7 cellular contexts compared by ENCODE assay signal in genomic region chr2:203909192-203909945, GRCh38. TPM values are rescaled to one million over a fixed set of nuclear protein-coding genes. Genes with fewer than 3 reads are reported as not detected.
DNase-seq lines count a peak whose midpoint lies in the region; ATAC-seq and TF ChIP-seq lines count a peak whose summit lies in the region.

No MANE protein-coding gene starts in this region.

- no peaks in the 10 kb centered on the region for H3K79me2 ChIP-seq in DOHH2 (ENCODE audit: control insufficient read depth, low read length)

- no peaks in the 10 kb centered on the region for H3K9me2 ChIP-seq in DOHH2 (replicated peaks; ENCODE audit: control insufficient read depth, low read length)

- no peaks in the 10 kb centered on the region for H3K27me3 Mint-ChIP-seq in endodermal cell (ENCODE audit: insufficient read depth)

- no peak overlapping the region for H3K4me2 ChIP-seq in DOHH2 (ENCODE audit: low read length)

- no peaks in the 10 kb centered on the region for H3F3A ChIP-seq in DOHH2 (ENCODE audit: control insufficient read depth, insufficient read depth)

- H3K27me3 ChIP-seq in DOHH2 (ENCODE audit: control insufficient read depth, low read length) (peaks cover 10% of the 10 kb centered on the region), endodermal cell (ENCODE audit: control insufficient read depth, insufficient read depth, low read length, poor library complexity, severe bottlenecking) (no peaks in the 10 kb centered on the region)

- H3K9ac ChIP-seq in SK-N-MC (ENCODE audit: insufficient read length) (peak overlapping the region; percentile 52), endodermal cell (ENCODE audit: extremely low read depth, low read length, poor library complexity, severe bottlenecking) (no peak overlapping the region)

- no peaks in the 10 kb centered on the region for H3K36me3 Mint-ChIP-seq in endodermal cell (ENCODE audit: low read depth)

- H3K36me3 ChIP-seq in DOHH2 (ENCODE audit: control insufficient read depth, low read length) (no peaks in the 10 kb centered on the region), SK-N-MC (ENCODE audit: insufficient read depth, low read length) (no peaks in the 10 kb centered on the region), endodermal cell (ENCODE audit: control insufficient read depth, insufficient read depth, low read length) (no peaks in the 10 kb centered on the region)

- H3K9me3 Mint-ChIP-seq in endodermal cell = no peaks in the 10 kb centered on the region

- no peaks in the 10 kb centered on the region for H4K20me1 ChIP-seq in DOHH2 (ENCODE audit: control insufficient read depth, insufficient read depth, low read depth, low read length)

- ATAC-seq in HG03108 (IDR thresholded peaks at IDR 0.05; ENCODE audit: unreplicated experiment) = no peak

- peak; percentile 66 for DNase-seq in HT1080 (ENCODE audit: low read depth)
- peak; percentile 35 for DNase-seq in SK-N-MC (ENCODE audit: low read depth, low spot score)
- DNase-seq in endodermal cell = peak; percentile 63
- DNase-seq in mucosa of gallbladder (ENCODE audit: low spot score) = peak; percentile 42
- DNase-seq in T1000 (lab: John Stamatoyannopoulos, UW) = no peak

- WGBS in endodermal cell (ENCODE audit: insufficient coverage in 1 of 2, insufficient read length in 1 of 2), 2 experiments = 57 to 100% methylated on average over 1 to 8 of the region's 8 CpGs

- H3K4me3 ChIP-seq in DOHH2 (ENCODE audit: low read length) = no peak overlapping the region
- peak overlapping the region; percentile 23; the same call in 1 of the 2 replicates for H3K4me3 ChIP-seq in SK-N-MC
- no peak overlapping the region for H3K4me3 ChIP-seq in endodermal cell (ENCODE audit: low read length)

- H3K4me1 ChIP-seq in DOHH2 (ENCODE audit: control insufficient read depth, low read length) (no peaks in the 10 kb centered on the region), endodermal cell (ENCODE audit: control insufficient read depth, insufficient read depth, low read length) (no peaks in the 10 kb centered on the region)

- TF ChIP-seq CTCF in DOHH2 (IDR thresholded peaks at IDR 0.05; ENCODE audit: low read depth, low read length, poor library complexity, severe bottlenecking) (peak; percentile 36), endodermal cell (conservative IDR thresholded peaks at IDR 0.05) (peak; percentile 88)

- no peaks in the 10 kb centered on the region for H3K4me1 Mint-ChIP-seq in endodermal cell

- H3K27ac ChIP-seq in DOHH2 (ENCODE audit: low read depth, low read length) = no peak overlapping the region
- H3K27ac ChIP-seq in SK-N-MC = no peak overlapping the region
- no peak overlapping the region for H3K27ac ChIP-seq in endodermal cell (ENCODE audit: low read depth, low read length)

- no peak overlapping the region for H3K4me3 Mint-ChIP-seq in endodermal cell

- H3K27ac Mint-ChIP-seq in endodermal cell = no peak overlapping the region

- H3K9me3 ChIP-seq in DOHH2 (ENCODE audit: control insufficient read depth, insufficient read depth, low read length) (no peaks in the 10 kb centered on the region), SK-N-MC (ENCODE audit: low read depth, low read length) (no peaks in the 10 kb centered on the region), endodermal cell (ENCODE audit: control insufficient read depth, low read length) (no peaks in the 10 kb centered on the region)

RNA-seq across cellular contexts. Expression of gene ICOS, which starts 27.2 kb away (rescaled TPM):
- total RNA-seq in HT1080 (2014; rRNA removed; shearing (Covaris generic)) = not detected in 2 replicates
- not detected in 2 replicates for polyA plus RNA-seq in HT1080 (2015; cell fraction: cytosol; rRNA removed)
- polyA plus RNA-seq in HT1080 (2015; cell fraction: nucleus; rRNA removed) = not detected in 2 replicates
- total RNA-seq in endodermal cell (not detected), mucosa of gallbladder (0.98 TPM)
- polyA plus RNA-seq in endodermal cell (2013, experiment 1 of 2) = not detected
- polyA plus RNA-seq in endodermal cell (2013, experiment 2 of 2) = not detected

RNA-seq across cellular contexts. Expression of gene CTLA4, which starts 41.8 kb away (rescaled TPM):
- not detected in 2 replicates for total RNA-seq in HT1080 (2014; rRNA removed; shearing (Covaris generic))
- 0.05 TPM in 1 of 2 replicates, not detected in the other for polyA plus RNA-seq in HT1080 (2015; cell fraction: cytosol; rRNA removed)
- not detected in 2 replicates for polyA plus RNA-seq in HT1080 (2015; cell fraction: nucleus; rRNA removed)
- total RNA-seq in endodermal cell = not detected
- polyA plus RNA-seq in endodermal cell (2013, experiment 1 of 2) = not detected
- polyA plus RNA-seq in endodermal cell (2013, experiment 2 of 2) = not detected
- 1.6 TPM for total RNA-seq in mucosa of gallbladder
